Comparison of ENCODE assay signal across 21 cellular contexts in genomic region chr14:96578619-96579018, GRCh38.
"Had no signal": no experiment of that assay in that cellular context is flagged by ENCODE, and none has a peak within 500 bp of the region (broad histone marks: within the 10 kb centered on the region; RNA-seq: fewer than 3 reads in every experiment).

No MANE protein-coding gene starts in this region.

- H3K4me2 ChIP-seq: smooth muscle cell had no signal

- ATAC-seq: activated naive CD4-positive, alpha-beta T cell treated with anti-CD3 and anti-CD28 coated beads, Interleukin-2, amount 50 U/mL, for 72 hours; naive thymus-derived CD4-positive, alpha-beta T cell; stimulated activated memory B cell treated with anti-CD40 and anti-IgM and Interleukin-4, amounts not matched to agents 10 μg/mL and 1 μg/mL and 100 μg/mL, for 72 hours; T-helper 17 cell had no signal

- H3K27ac ChIP-seq: esophagus squamous epithelium, pancreas, prostate gland, transverse colon, uterus, WERI-Rb-1 had no signal

- H3K9me3 ChIP-seq: esophagus squamous epithelium, pancreas, prostate gland, transverse colon, uterus had no signal

- H3K36me3 ChIP-seq: esophagus squamous epithelium, pancreas, prostate gland, transverse colon, uterus, WERI-Rb-1 had no signal

- DNase-seq: activated CD4-positive, alpha-beta memory T cell treated with anti-CD3 and anti-CD28 coated beads, Interleukin-2, amount 10 ng/mL, durations not matched to agents 7 days and 5 days; activated CD4-positive, alpha-beta T cell treated with anti-CD3 and anti-CD28 coated beads, Interleukin-2, amount 10 ng/mL, durations not matched to agents 7 days and 5 days; activated T-cell treated with anti-CD3 and anti-CD28 coated beads, Interleukin-2, amount 50 U/mL, for 48 hours; aorta; caudate nucleus; esophagus squamous epithelium; naive thymus-derived CD4-positive, alpha-beta T cell; nucleus accumbens; stimulated activated CD4-positive, alpha-beta T cell treated with anti-CD3 and anti-CD28 coated beads, Interleukin-1b, Interleukin-23, amount 100 ng/mL, for 48 hours; stimulated activated CD4-positive, alpha-beta T cell treated with anti-CD3 and anti-CD28 coated beads, Interleukin-4, amount 100 ng/mL, for 4 hours; stimulated activated CD8-positive, alpha-beta memory T cell treated with anti-CD3 and anti-CD28 coated beads, Interleukin-4, amount 100 ng/mL, for 48 hours; T-helper 17 cell; T1000; transverse colon; uterus; WERI-Rb-1 had no signal

- H3K4me3 ChIP-seq: esophagus squamous epithelium, pancreas, prostate gland, smooth muscle cell, transverse colon, uterus had no signal

- H3K27me3 ChIP-seq: pancreas, uterus had no signal
